In genomic region chr18:51660316-51660715, GRCh38 we compare ENCODE assay signal across 31 cellular contexts.
"Had no signal": no experiment of that assay in that cellular context is flagged by ENCODE, and none has a peak within 500 bp of the region (broad histone marks: within the 10 kb centered on the region; RNA-seq: fewer than 3 reads in every experiment).

No MANE protein-coding gene starts in this region.

- H3K4me1 Mint-ChIP-seq: activated naive CD8-positive, alpha-beta T cell treated with anti-CD3 and anti-CD28 coated beads for 36 hours; activated T-helper 17 cell treated with anti-CD3 and anti-CD28 coated beads, Interleukin-2, amount 50 U/mL, for 72 hours; central memory CD8-positive, alpha-beta T cell had no signal

- ATAC-seq: activated CD8-positive, alpha-beta T cell treated with anti-CD3 and anti-CD28 coated beads for 36 hours; activated T-cell treated with anti-CD3 and anti-CD28 coated beads, Interleukin-2, amount 50 U/mL, for 72 hours; activated T-helper 17 cell treated with anti-CD3 and anti-CD28 coated beads, Interleukin-2, amount 50 U/mL, for 72 hours; WTC11 had no signal

- H3K36me3 Mint-ChIP-seq: activated naive CD8-positive, alpha-beta T cell treated with anti-CD3 and anti-CD28 coated beads for 36 hours; WTC11 had no signal

- H3K4me3 Mint-ChIP-seq: activated CD8-positive, alpha-beta T cell treated with anti-CD3 and anti-CD28 coated beads for 36 hours; activated naive CD8-positive, alpha-beta T cell treated with anti-CD3 and anti-CD28 coated beads for 36 hours; activated T-cell treated with anti-CD3 and anti-CD28 coated beads, Interleukin-2, amount 50 U/mL, for 72 hours; activated T-helper 17 cell treated with anti-CD3 and anti-CD28 coated beads, Interleukin-2, amount 50 U/mL, for 72 hours; central memory CD8-positive, alpha-beta T cell; WTC11 had no signal

- H3K9me3 ChIP-seq: ascending aorta had no signal

- DNase-seq: activated CD4-positive, alpha-beta T cell treated with anti-CD3 and anti-CD28 coated beads for 1 hour; activated CD4-positive, alpha-beta T cell treated with anti-CD3 and anti-CD28 coated beads for 48 hours; activated CD8-positive, alpha-beta T cell treated with anti-CD3 and anti-CD28 coated beads for 36 hours; activated effector memory CD4-positive, alpha-beta T cell treated with anti-CD3 and anti-CD28 coated beads, Interleukin-2, amount 50 U/mL, for 16 hours; activated naive CD4-positive, alpha-beta T cell; activated naive CD4-positive, alpha-beta T cell treated with anti-CD3 and anti-CD28 coated beads, Interleukin-2, amount 50 U/mL, for 16 hours; activated naive CD8-positive, alpha-beta T cell treated with anti-CD3 and anti-CD28 coated beads for 36 hours; activated T-cell treated with anti-CD3 and anti-CD28 coated beads, Interleukin-2, amount 50 U/mL, for 1 hour; activated T-cell treated with anti-CD3 and anti-CD28 coated beads, Interleukin-2, amount 50 U/mL, for 72 hours; amygdala; MM.1S; NCI-H1092 treated with DMSO at 0.1 percent for 48 hours; NCI-H1417; NCI-H146; NCI-H187; NCI-H2029 treated with DMSO at 0.1 percent for 48 hours; NCI-H2107; NCI-H2171; NCI-H510A; NCI-H526; NCI-H748 treated with DMSO at 0.1 percent for 48 hours; NK-92 treated with Interleukin-12 subunit alpha and Interleukin-12 subunit beta, amount 100 ng/mL, for 24 hours; PC-9; Right ventricle myocardium superior; T1000 had no signal

- H3K4me3 ChIP-seq: ascending aorta, cardiac muscle cell, PC-9, SK-N-MC had no signal

- H3K4me2 ChIP-seq: PC-9 had no signal

- H3K27me3 ChIP-seq: ascending aorta, cardiac muscle cell had no signal

- H3K4me1 ChIP-seq: ascending aorta had no signal

- H3K9me3 Mint-ChIP-seq: activated CD8-positive, alpha-beta T cell treated with anti-CD3 and anti-CD28 coated beads for 36 hours; activated naive CD8-positive, alpha-beta T cell treated with anti-CD3 and anti-CD28 coated beads for 36 hours; activated T-cell treated with anti-CD3 and anti-CD28 coated beads, Interleukin-2, amount 50 U/mL, for 72 hours; activated T-helper 17 cell treated with anti-CD3 and anti-CD28 coated beads, Interleukin-2, amount 50 U/mL, for 72 hours; central memory CD8-positive, alpha-beta T cell; WTC11 had no signal

- H2AFZ ChIP-seq: PC-9 had no signal

- H3K27ac ChIP-seq: ascending aorta, cardiac muscle cell, PC-9, SK-N-MC had no signal

- H3K27ac Mint-ChIP-seq: activated CD8-positive, alpha-beta T cell treated with anti-CD3 and anti-CD28 coated beads for 36 hours; activated naive CD8-positive, alpha-beta T cell treated with anti-CD3 and anti-CD28 coated beads for 36 hours; activated T-cell treated with anti-CD3 and anti-CD28 coated beads, Interleukin-2, amount 50 U/mL, for 72 hours; activated T-helper 17 cell treated with anti-CD3 and anti-CD28 coated beads, Interleukin-2, amount 50 U/mL, for 72 hours; WTC11 had no signal
